ENCODE assay signal across 13 cellular contexts in genomic region chr11:47353978-47354774, GRCh38. TPM values are rescaled to one million over a fixed set of nuclear protein-coding genes. Genes with fewer than 3 reads are reported as not detected.
DNase-seq lines count a peak whose midpoint lies in the region; ATAC-seq and TF ChIP-seq lines count a peak whose summit lies in the region.
"Had no signal": no experiment of that assay in that cellular context is flagged by ENCODE, and none has a peak within 500 bp of the region (broad histone marks: within the 10 kb centered on the region; RNA-seq: fewer than 3 reads in every experiment).

No MANE protein-coding gene starts in this region.

- H3K4ac ChIP-seq in neuronal stem cell (ENCODE audit: low read length), result no peak overlapping the region

- no peak overlapping the region for H2BK5ac ChIP-seq in neuronal stem cell (ENCODE audit: low read length)

- TF ChIP-seq POLR2A in gastroesophageal sphincter (IDR thresholded peaks at IDR 0.05) (no peak), erythroblast (IDR thresholded peaks at IDR 0.05; ENCODE audit: low read length) (no peak)

- no peak overlapping the region for H3K9ac ChIP-seq in HUES48 (ENCODE audit: low read depth, low read length)
- no peak overlapping the region for H3K9ac ChIP-seq in fibroblast of lung (ENCODE audit: insufficient read depth, low read length)
- H3K9ac ChIP-seq in neuronal stem cell (ENCODE audit: low read depth, low read length, poor library complexity), result no peak overlapping the region

- no peaks in the 10 kb centered on the region for H3K36me3 ChIP-seq in HUES48 (ENCODE audit: control insufficient read depth, insufficient read depth, low read length)
- H3K36me3 ChIP-seq in fibroblast of lung (ENCODE audit: control insufficient read depth, insufficient read depth, low read length), result no peaks in the 10 kb centered on the region
- H3K36me3 ChIP-seq in neuronal stem cell (replicated peaks in 1 of 2; ENCODE audit: control insufficient read depth in 2 of 2, insufficient read depth in 2 of 2, low read length in 2 of 2), result peaks cover 0 to 3% of the 10 kb centered on the region in 2 donors
- no peaks in the 10 kb centered on the region for H3K36me3 ChIP-seq in gastroesophageal sphincter

- H2AK5ac ChIP-seq in neuronal stem cell (ENCODE audit: low read depth, low read length), result no peak overlapping the region

- H3K4me1 ChIP-seq in HUES48 (ENCODE audit: control insufficient read depth, insufficient read depth, low read length) (peaks cover 6% of the 10 kb centered on the region), fibroblast of lung (ENCODE audit: control insufficient read depth, extremely low read depth, insufficient read depth, low read length) (no peaks in the 10 kb centered on the region), neuronal stem cell (ENCODE audit: control insufficient read depth in 2 of 2, insufficient read depth in 1 of 2, low read depth in 1 of 2, low read length in 2 of 2) (peaks cover 3 to 4% of the 10 kb centered on the region in 2 donors), gastroesophageal sphincter (peaks cover 0 to 31% (median 0%) of the 10 kb centered on the region in 3 donors)

- no peaks in the 10 kb centered on the region for H3K79me2 ChIP-seq in fibroblast of lung (ENCODE audit: control insufficient read depth, insufficient read depth, low read length)

- TF ChIP-seq CTCF in 22Rv1 (IDR thresholded peaks at IDR 0.05) (no peak), fibroblast of lung (conservative IDR thresholded peaks at IDR 0.05 in 1 of 2, IDR thresholded peaks at IDR 0.05 in 1 of 2; ENCODE audit: low read depth in 1 of 2, low read length in 2 of 2) (no peak), gastroesophageal sphincter (IDR thresholded peaks at IDR 0.05) (no peak)

- no peak overlapping the region for H4K8ac ChIP-seq in neuronal stem cell (ENCODE audit: low read depth, low read length)

- peaks cover 1% of the 10 kb centered on the region for H3K79me1 ChIP-seq in neuronal stem cell (ENCODE audit: low read depth, low read length)

- H4K20me1 ChIP-seq in fibroblast of lung (ENCODE audit: control insufficient read depth, extremely low read depth, insufficient read depth, low read length), result no peaks in the 10 kb centered on the region

- ATAC-seq in gastroesophageal sphincter, result no peak
- no peak for ATAC-seq in GM18867 (IDR thresholded peaks at IDR 0.05; ENCODE audit: unreplicated experiment)
- ATAC-seq: naive thymus-derived CD8-positive, alpha-beta T cell had no signal

- no CpG with 5 or more reads among the region's 15 CpGs for WGBS in neuronal stem cell (ENCODE audit: extremely low coverage in 2 of 2, insufficient read length in 2 of 2, insufficient replicate concordance in 1 of 2), 2 donors
- 85 to 88% methylated on average over 6 to 8 of the region's 15 CpGs for WGBS in gastroesophageal sphincter (ENCODE audit: low coverage in 1 of 2), 2 donors

- H3K4me3 ChIP-seq in HUES48 (ENCODE audit: low read depth, low read length) (peak overlapping the region; percentile 46), fibroblast of lung (replicated peaks in 1 of 4; ENCODE audit: control extremely low read depth in 1 of 4, insufficient read depth in 1 of 4, low read depth in 3 of 4, low read length in 4 of 4) (no peak overlapping the region), neuronal stem cell (ENCODE audit: low read length in 2 of 2) (no peak overlapping the region), gastroesophageal sphincter (peak overlapping the region in 1 of 2 donors; percentile 61)

- no peak overlapping the region for H3K18ac ChIP-seq in neuronal stem cell (ENCODE audit: low read length)

- no peak for TF ChIP-seq EP300 in gastroesophageal sphincter (IDR thresholded peaks at IDR 0.05)

- H2BK12ac ChIP-seq in neuronal stem cell (ENCODE audit: low read length), result no peak overlapping the region

- no peak overlapping the region for H3K23ac ChIP-seq in neuronal stem cell (ENCODE audit: low read depth, low read length, poor library complexity)

- no peak overlapping the region for H2BK15ac ChIP-seq in neuronal stem cell (ENCODE audit: low read length)

- H4K91ac ChIP-seq in neuronal stem cell (ENCODE audit: low read depth, low read length, poor library complexity), result no peak overlapping the region

- no peak overlapping the region for H3K14ac ChIP-seq in neuronal stem cell (ENCODE audit: low read length)

- H3K4me2 ChIP-seq in fibroblast of lung (ENCODE audit: extremely low read depth, insufficient read depth, low read length), result no peak overlapping the region
- no peak overlapping the region for H3K4me2 ChIP-seq in neuronal stem cell (ENCODE audit: insufficient read depth, low read length, poor library complexity, severe bottlenecking)

- DNase-seq in fibroblast of lung (ENCODE audit: low read depth in 2 of 2), result no peak
- DNase-seq in neuronal stem cell (ENCODE audit: low spot score), result no peak
- no peak for DNase-seq in HK-2 (ENCODE audit: unreplicated experiment)
- DNase-seq in erythroblast (lab: John Stamatoyannopoulos, UW), result no peak
- DNase-seq: activated CD4-positive, alpha-beta memory T cell treated with anti-CD3 and anti-CD28 coated beads, Interleukin-2, amount 10 ng/mL, durations not matched to agents 7 days and 5 days; activated effector memory CD4-positive, alpha-beta T cell treated with Interleukin-2 at 50 U/mL for 16 hours; aorta; T1000 had no signal

- H3K27me3 ChIP-seq in HUES48 (ENCODE audit: control insufficient read depth, insufficient read depth, low read length) (no peaks in the 10 kb centered on the region), fibroblast of lung (ENCODE audit: control insufficient read depth, insufficient read depth, low read length) (no peaks in the 10 kb centered on the region), neuronal stem cell (ENCODE audit: control insufficient read depth in 3 of 3, insufficient read depth in 3 of 3, low read depth in 1 of 3, low read length in 3 of 3) (peaks cover 0 to 12% (median 0%) of the 10 kb centered on the region in 3 experiments), gastroesophageal sphincter (no peaks in the 10 kb centered on the region)

- no peak overlapping the region for H2BK120ac ChIP-seq in neuronal stem cell (ENCODE audit: low read depth, low read length)

- H2AFZ ChIP-seq in fibroblast of lung (ENCODE audit: low read length) (peak overlapping the region; percentile 14), neuronal stem cell (ENCODE audit: low read length) (peak overlapping the region; percentile 77)

- H3K27ac ChIP-seq in 22Rv1 (peak overlapping the region; percentile 71; the same call in 1 of the 2 replicates), HUES48 (ENCODE audit: low read depth, low read length) (no peak overlapping the region), fibroblast of lung (ENCODE audit: insufficient read depth, low read length) (no peak overlapping the region), neuronal stem cell (replicated peaks; ENCODE audit: low read length) (no peak overlapping the region), gastroesophageal sphincter (peak overlapping the region in 1 of 4 donors; percentile 86)

- H3K9me3 ChIP-seq in HUES48 (ENCODE audit: control insufficient read depth, insufficient read depth, low read length) (no peaks in the 10 kb centered on the region), fibroblast of lung (ENCODE audit: control insufficient read depth, insufficient read depth, low read depth, low read length) (no peaks in the 10 kb centered on the region), neuronal stem cell (replicated peaks in 1 of 2; ENCODE audit: control insufficient read depth in 2 of 2, insufficient read depth in 1 of 2, low read depth in 1 of 2, low read length in 2 of 2) (peaks cover 0 to 19% of the 10 kb centered on the region in 2 donors), gastroesophageal sphincter (no peaks in the 10 kb centered on the region)

RNA-seq across cellular contexts. Expression of gene MYBPC3, which starts 1.7 kb away (rescaled TPM):
- not detected in 2 replicates for total RNA-seq in fibroblast of lung
- not detected in 2 replicates for polyA plus RNA-seq in fibroblast of lung
- polyA plus RNA-seq in fibroblast of lung (2012), result not detected in 2 replicates
- polyA minus RNA-seq in fibroblast of lung (ENCODE audit: low replicate concordance), result not detected in 2 replicates
- polyA plus RNA-seq in neuronal stem cell (2013, experiment 1 of 2), result not detected
- polyA plus RNA-seq in neuronal stem cell (2013, experiment 2 of 2), result 0.01 TPM
- under 1 TPM in 2 of 4 donors, not detected in 2; 0.12 to 0.13 TPM for total RNA-seq in gastroesophageal sphincter
- total RNA-seq: activated CD4-positive, alpha-beta memory T cell treated with anti-CD3 and anti-CD28 coated beads, Interleukin-2, amount 10 ng/mL, durations not matched to agents 7 days and 5 days had no signal
- polyA plus RNA-seq: naive thymus-derived CD8-positive, alpha-beta T cell had no signal

RNA-seq across cellular contexts. Expression of gene SPI1, which starts 24.2 kb away (rescaled TPM):
- total RNA-seq in fibroblast of lung (not detected in 2 replicates), gastroesophageal sphincter (10 to 100 TPM in 3 of 4 donors, 1 to 10 TPM in 1; 4.2 to 32.4 (median 14.7) TPM)
- polyA plus RNA-seq in fibroblast of lung, result not detected in 2 replicates
- polyA plus RNA-seq in fibroblast of lung (2012), result not detected in 2 replicates
- not detected in 2 replicates for polyA minus RNA-seq in fibroblast of lung (ENCODE audit: low replicate concordance)
- polyA plus RNA-seq in neuronal stem cell (2013, experiment 1 of 2), result not detected
- 0.03 TPM for polyA plus RNA-seq in neuronal stem cell (2013, experiment 2 of 2)
- total RNA-seq: activated CD4-positive, alpha-beta memory T cell treated with anti-CD3 and anti-CD28 coated beads, Interleukin-2, amount 10 ng/mL, durations not matched to agents 7 days and 5 days had no signal
- polyA plus RNA-seq: naive thymus-derived CD8-positive, alpha-beta T cell had no signal

RNA-seq across cellular contexts. Expression of gene SLC39A13, which starts 54.2 kb away (rescaled TPM):
- total RNA-seq in fibroblast of lung (46.0 and 62.9 TPM in 2 replicates), gastroesophageal sphincter (100 to 1,000 TPM in 1 of 4 donors, 10 to 100 TPM in 3; 68.8 to 218 (median 78.9) TPM)
- 52.2 and 88.7 TPM in 2 replicates for polyA plus RNA-seq in fibroblast of lung
- 84.9 and 110 TPM in 2 replicates for polyA plus RNA-seq in fibroblast of lung (2012)
- 59.6 and 124 TPM in 2 replicates for polyA minus RNA-seq in fibroblast of lung (ENCODE audit: low replicate concordance)
- polyA plus RNA-seq in neuronal stem cell (2013, experiment 1 of 2), result 21.6 TPM
- 20.9 TPM for polyA plus RNA-seq in neuronal stem cell (2013, experiment 2 of 2)
